ENCODE assay signal across 19 cellular contexts in the genomic region with DNA sequence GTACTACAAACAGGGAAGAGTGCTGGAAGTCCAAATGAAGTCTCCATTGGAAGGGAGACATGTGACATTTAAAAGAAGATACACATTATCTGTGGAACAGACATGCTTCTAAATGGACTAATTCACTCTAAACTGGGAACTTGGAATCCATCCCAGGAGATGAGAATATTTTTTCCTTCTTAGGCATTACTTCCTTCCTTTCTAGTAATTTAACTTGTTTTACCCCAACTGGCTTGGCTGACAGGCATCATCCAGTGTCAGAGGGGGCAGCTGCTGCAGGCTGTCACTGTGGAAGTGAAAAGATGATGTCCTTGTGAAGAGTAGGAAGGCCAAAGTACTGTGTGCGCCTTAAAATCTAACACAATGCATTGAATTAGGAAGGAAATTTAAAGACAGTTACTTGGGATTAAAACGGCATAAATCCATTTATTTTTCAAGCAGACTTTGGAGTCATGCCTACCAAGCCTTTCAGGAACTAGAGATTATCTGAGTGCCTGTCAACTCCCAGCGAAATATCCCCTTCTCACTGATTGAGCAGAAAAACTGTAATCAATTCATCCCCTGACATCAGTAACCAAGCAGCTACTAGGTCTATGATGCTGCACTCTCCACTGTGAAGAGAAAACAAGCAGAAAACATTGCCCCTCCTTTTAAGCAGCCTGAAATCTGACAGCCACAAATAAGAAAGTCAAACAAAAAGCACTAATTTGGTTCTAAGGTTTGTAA.
DNase-seq lines count a peak whose midpoint lies in the region; TF ChIP-seq lines count a peak whose summit lies in the region.
"Had no signal": no experiment of that assay in that cellular context is flagged by ENCODE, and none has a peak within 500 bp of the region (broad histone marks: within the 10 kb centered on the region; RNA-seq: fewer than 3 reads in every experiment).

No MANE protein-coding gene starts in this region.

- H3K9me2 ChIP-seq in neural cell (ENCODE audit: insufficient read depth, low read length), result no peaks in the 10 kb centered on the region

- no peaks in the 10 kb centered on the region for H3K9me3 ChIP-seq in neural cell (ENCODE audit: low read length)
- H3K9me3 ChIP-seq in stomach, result no peaks in the 10 kb centered on the region
- H3K9me3 ChIP-seq: BLaER1 treated with 17β-estradiol and CSF1 and Interleukin-3, amounts not matched to agents 10 nM and 100 nM had no signal

- H3K27me3 ChIP-seq in ACC112 (ENCODE audit: insufficient read depth, low read length) (no peaks in the 10 kb centered on the region), neural cell (ENCODE audit: insufficient read depth, low read depth, low read length) (no peaks in the 10 kb centered on the region), stomach (no peaks in the 10 kb centered on the region)
- H3K27me3 ChIP-seq: BLaER1 treated with 17β-estradiol and CSF1 and Interleukin-3, amounts not matched to agents 10 nM and 100 nM had no signal

- intact Hi-C loops in stomach (cut with DNase I; ENCODE audit: low total_unique reads), result no loop called here

- no peak for TF ChIP-seq POLR2A in stomach (IDR thresholded peaks at IDR 0.05)

- TF ChIP-seq EP300 in neural cell (conservative IDR thresholded peaks at IDR 0.05; ENCODE audit: poor library complexity, severe bottlenecking) (peak; percentile 83), stomach (IDR thresholded peaks at IDR 0.05) (no peak)

- H3K4me3 ChIP-seq in ACC112 (ENCODE audit: low read depth, low read length) (no peak overlapping the region), neural cell (ENCODE audit: low read length) (peak overlapping the region; percentile 30), stomach (no peak overlapping the region)
- H3K4me3 ChIP-seq: BLaER1 treated with 17β-estradiol and CSF1 and Interleukin-3, amounts not matched to agents 10 nM and 100 nM; GM12878 had no signal

- no peaks in the 10 kb centered on the region for H4K20me1 ChIP-seq in neural cell (ENCODE audit: insufficient read depth)
- H4K20me1 ChIP-seq: BLaER1 treated with 17β-estradiol and CSF1 and Interleukin-3, amounts not matched to agents 10 nM and 100 nM had no signal

- TF ChIP-seq CTCF in neural cell (IDR thresholded peaks at IDR 0.05; ENCODE audit: poor library complexity, severe bottlenecking) (no peak), stomach (IDR thresholded peaks at IDR 0.05) (no peak)

- no peaks in the 10 kb centered on the region for H3F3A ChIP-seq in neural cell (ENCODE audit: insufficient read depth, low read length, poor library complexity, severe bottlenecking)

- H3K79me2 ChIP-seq in ACC112 (ENCODE audit: control insufficient read depth, insufficient read depth, low read length, unreplicated experiment) (peaks cover under 1% of the 10 kb centered on the region), neural cell (replicated peaks; ENCODE audit: insufficient read depth, low read length) (no peaks in the 10 kb centered on the region)

- WGBS in stomach, 5 donors, result 50 to 59% (median 55%) methylated on average over 3 of the region's 3 CpGs

- DNase-seq in LHCN-M2 (ENCODE audit: low read depth) (peak; percentile 60), dermis microvascular lymphatic vessel endothelial cell (ENCODE audit: low read depth in 2 of 2) (peak; percentile 27 to 51), H4 (ENCODE audit: low spot score) (no peak), T-helper 9 cell (no peak), stomach (no peak)
- DNase-seq: CD8-positive, alpha-beta memory T cell; DND-41; GDM1; NCI-H1092; NCI-H146; NCI-H345; NCI-H526 treated with DMSO at 0.1 percent for 48 hours; OCI-M1 had no signal

- H3K4me2 ChIP-seq in neural cell (ENCODE audit: low read length), result peak overlapping the region; percentile 27
- H3K4me2 ChIP-seq: KMS-11 had no signal

- no peak overlapping the region for H2AFZ ChIP-seq in ACC112 (ENCODE audit: low read length, unreplicated experiment)
- no peak overlapping the region for H2AFZ ChIP-seq in neural cell (ENCODE audit: low read depth, low read length)

- H3K4me1 ChIP-seq in ACC112 (ENCODE audit: control insufficient read depth, insufficient read depth, low read length, unreplicated experiment) (peaks cover 78% of the 10 kb centered on the region), stomach (no peaks in the 10 kb centered on the region)

- peak overlapping the region; percentile 22 for H3K9ac ChIP-seq in neural cell (ENCODE audit: low read length)
- H3K9ac ChIP-seq: BLaER1 treated with 17β-estradiol and CSF1 and Interleukin-3, amounts not matched to agents 10 nM and 100 nM; KMS-11 had no signal

- H3K27ac ChIP-seq in ACC112 (ENCODE audit: low read depth, low read length), result peak overlapping the region; percentile 100
- peak overlapping the region; percentile 68 for H3K27ac ChIP-seq in neural cell (ENCODE audit: low read length)
- H3K27ac ChIP-seq in stomach, result no peak overlapping the region
- H3K27ac ChIP-seq: BLaER1 treated with 17β-estradiol and CSF1 and Interleukin-3, amounts not matched to agents 10 nM and 100 nM; KMS-11; RWPE1 had no signal

- H3K36me3 ChIP-seq in ACC112 (ENCODE audit: insufficient read depth, low read length) (0 out of 2 replicates have a peak, but pooled peaks cover 3% of the 10 kb centered on the region), neural cell (ENCODE audit: insufficient read depth, low read length) (peaks cover 6% of the 10 kb centered on the region), stomach (no peaks in the 10 kb centered on the region)
- H3K36me3 ChIP-seq: BLaER1 treated with 17β-estradiol and CSF1 and Interleukin-3, amounts not matched to agents 10 nM and 100 nM had no signal

- TF ChIP-seq RAD21 in neural cell (conservative IDR thresholded peaks at IDR 0.05), result no peak

TF ChIP-seq in neural cell, 6 proteins besides CTCF, POLR2A, EP300 and RAD21:
- TF ChIP-seq, protein P1, sequence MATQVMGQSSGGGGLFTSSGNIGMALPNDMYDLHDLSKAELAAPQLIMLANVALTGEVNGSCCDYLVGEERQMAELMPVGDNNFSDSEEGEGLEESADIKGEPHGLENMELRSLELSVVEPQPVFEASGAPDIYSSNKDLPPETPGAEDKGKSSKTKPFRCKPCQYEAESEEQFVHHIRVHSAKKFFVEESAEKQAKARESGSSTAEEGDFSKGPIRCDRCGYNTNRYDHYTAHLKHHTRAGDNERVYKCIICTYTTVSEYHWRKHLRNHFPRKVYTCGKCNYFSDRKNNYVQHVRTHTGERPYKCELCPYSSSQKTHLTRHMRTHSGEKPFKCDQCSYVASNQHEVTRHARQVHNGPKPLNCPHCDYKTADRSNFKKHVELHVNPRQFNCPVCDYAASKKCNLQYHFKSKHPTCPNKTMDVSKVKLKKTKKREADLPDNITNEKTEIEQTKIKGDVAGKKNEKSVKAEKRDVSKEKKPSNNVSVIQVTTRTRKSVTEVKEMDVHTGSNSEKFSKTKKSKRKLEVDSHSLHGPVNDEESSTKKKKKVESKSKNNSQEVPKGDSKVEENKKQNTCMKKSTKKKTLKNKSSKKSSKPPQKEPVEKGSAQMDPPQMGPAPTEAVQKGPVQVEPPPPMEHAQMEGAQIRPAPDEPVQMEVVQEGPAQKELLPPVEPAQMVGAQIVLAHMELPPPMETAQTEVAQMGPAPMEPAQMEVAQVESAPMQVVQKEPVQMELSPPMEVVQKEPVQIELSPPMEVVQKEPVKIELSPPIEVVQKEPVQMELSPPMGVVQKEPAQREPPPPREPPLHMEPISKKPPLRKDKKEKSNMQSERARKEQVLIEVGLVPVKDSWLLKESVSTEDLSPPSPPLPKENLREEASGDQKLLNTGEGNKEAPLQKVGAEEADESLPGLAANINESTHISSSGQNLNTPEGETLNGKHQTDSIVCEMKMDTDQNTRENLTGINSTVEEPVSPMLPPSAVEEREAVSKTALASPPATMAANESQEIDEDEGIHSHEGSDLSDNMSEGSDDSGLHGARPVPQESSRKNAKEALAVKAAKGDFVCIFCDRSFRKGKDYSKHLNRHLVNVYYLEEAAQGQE (IDR thresholded peaks at IDR 0.05; ENCODE audit: borderline replicate concordance), result peak; percentile 67
- TF ChIP-seq TAF1 (IDR thresholded peaks at IDR 0.05; ENCODE audit: low read depth) (no peak), MXI1 (conservative IDR thresholded peaks at IDR 0.05; ENCODE audit: poor library complexity, severe bottlenecking) (peak; percentile 32), POLR2AphosphoS5 (IDR thresholded peaks at IDR 0.05) (peak; percentile 69)

Comparison
In these comparisons a context has a peak if more than half of its experiments do, and no peak if none do; other contexts are left out.
1. H3K27ac ChIP-seq: peak in ACC112 (single experiment) and neural cell (single experiment); none in stomach (0 of 5).
2. DNase-seq: peak in LHCN-M2 (single experiment) and dermis microvascular lymphatic vessel endothelial cell (2 of 2); none in H4 (single experiment), T-helper 9 cell (single experiment) and stomach (single experiment).